24 cellular contexts compared by ENCODE assay signal in genomic region chr1:76066390-76066789, GRCh38. TPM values are rescaled to one million over a fixed set of nuclear protein-coding genes. Genes with fewer than 3 reads are reported as not detected.
A peak's percentile ranks its signal among the peaks of the same experiment; 100 is the strongest.
DNase-seq lines count a peak whose midpoint lies in the region; ATAC-seq, FAIRE-seq and TF ChIP-seq lines count a peak whose summit lies in the region.
"Had no signal": no experiment of that assay in that cellular context is flagged by ENCODE, and none has a peak within 500 bp of the region (broad histone marks: within the 10 kb centered on the region; RNA-seq: fewer than 3 reads in every experiment).

No MANE protein-coding gene starts in this region.

- no peaks in the 10 kb centered on the region for H3K79me2 ChIP-seq in ACC112 (ENCODE audit: control insufficient read depth, insufficient read depth, low read length, unreplicated experiment)

- no peak overlapping the region for H2AFZ ChIP-seq in ACC112 (ENCODE audit: low read length, unreplicated experiment)

- DNase-seq in HT1080 (ENCODE audit: low read depth) (peak; percentile 41), brain microvascular endothelial cell (peak; percentile 14), iris pigment epithelial cell (ENCODE audit: low read depth) (peak; percentile 43), DMS53 treated with DMSO at 0.1 percent for 48 hours (lab: John Stamatoyannopoulos, UW; ENCODE audit: unreplicated experiment) (no peak), HTR-8/SVneo (ENCODE audit: insufficient read length, low spot score) (no peak)
- DNase-seq in activated effector memory CD4-positive, alpha-beta T cell treated with anti-CD3 and anti-CD28 coated beads, Interleukin-2, amount 50 U/mL, for 16 hours = no peak
- DNase-seq: activated CD4-positive, CD25-positive, alpha-beta regulatory T cell treated with anti-CD3 and anti-CD28 coated beads, Interleukin-2, amount 50 U/mL, for 72 hours; activated effector memory CD4-positive, alpha-beta T cell treated with Interleukin-2 at 50 U/mL for 16 hours; amniotic stem cell; CD4-positive, CD25-positive, alpha-beta regulatory T cell; DMS153; effector memory CD8-positive, alpha-beta T cell; MG63; midbrain; NCI-H1694; NCI-H446 treated with DMSO at 0.1 percent for 48 hours; small intestine; stimulated activated CD4-positive, alpha-beta T cell treated with anti-CD3 and anti-CD28 coated beads, Interleukin-4, amount 100 ng/mL, for 1 hour; stomach; upper lobe of right lung had no signal

- H3K27ac ChIP-seq in ACC112 (ENCODE audit: low read depth, low read length) (peak overlapping the region; percentile 44), brain microvascular endothelial cell (no peak overlapping the region)
- H3K27ac ChIP-seq: prostate gland, stomach, upper lobe of right lung had no signal

- TF ChIP-seq CTCF in brain microvascular endothelial cell (IDR thresholded peaks at IDR 0.05; ENCODE audit: low read depth, low read length, missing control alignments) = no peak

- H3K4me1 ChIP-seq in ACC112 (ENCODE audit: control insufficient read depth, insufficient read depth, low read length, unreplicated experiment) = peaks cover 36% of the 10 kb centered on the region
- H3K4me1 ChIP-seq: prostate gland, upper lobe of right lung had no signal

- no peak for ATAC-seq in GM19452 (IDR thresholded peaks at IDR 0.05; ENCODE audit: unreplicated experiment)
- ATAC-seq: effector memory CD8-positive, alpha-beta T cell; HCT116; upper lobe of right lung had no signal

- in situ Hi-C loops in brain microvascular endothelial cell (cut with HindIII; ENCODE audit: low pct_ligation_motif_present, low sequenced_read_pairs) = no loop called here

- H3K4me3 ChIP-seq in ACC112 (ENCODE audit: low read depth, low read length) (no peak overlapping the region), brain microvascular endothelial cell (ENCODE audit: low read depth, low read length) (no peak overlapping the region)
- H3K4me3 ChIP-seq: MG63, prostate gland, stomach, upper lobe of right lung had no signal

- H3K36me3 ChIP-seq in ACC112 (ENCODE audit: insufficient read depth, low read length) (no peaks in the 10 kb centered on the region), brain microvascular endothelial cell (replicated peaks) (no peaks in the 10 kb centered on the region)
- H3K36me3 ChIP-seq: MG63, prostate gland, stomach, upper lobe of right lung had no signal

- no peak for FAIRE-seq in HTR-8/SVneo (lab: Jason Lieb, UNC)
- FAIRE-seq: small intestine had no signal

- H3K27me3 ChIP-seq in ACC112 (ENCODE audit: insufficient read depth, low read length) (no peaks in the 10 kb centered on the region), brain microvascular endothelial cell (replicated peaks) (no peaks in the 10 kb centered on the region)
- H3K27me3 ChIP-seq: MG63, stomach, upper lobe of right lung had no signal

RNA-seq across cellular contexts. Expression of gene ST6GALNAC3, which starts 8.2 kb away (rescaled TPM):
- total RNA-seq in HT1080 (2014; rRNA removed; shearing (Covaris generic)) = 0.03 and 0.10 TPM in 2 replicates
- polyA plus RNA-seq in HT1080 (2015; cell fraction: cytosol; rRNA removed) = 0.07 and 0.12 TPM in 2 replicates
- polyA plus RNA-seq in HT1080 (2015; cell fraction: nucleus; rRNA removed) = 0.02 and 0.29 TPM in 2 replicates

Comparison
In these comparisons a context has a peak if more than half of its experiments do, and no peak if none do; other contexts are left out.
1. DNase-seq: peak in HT1080 (single experiment), brain microvascular endothelial cell (single experiment) and iris pigment epithelial cell (single experiment); none in DMS53 treated with DMSO at 0.1 percent for 48 hours (single experiment), HTR-8/SVneo (single experiment) and activated effector memory CD4-positive, alpha-beta T cell treated with anti-CD3 and anti-CD28 coated beads, Interleukin-2, amount 50 U/mL, for 16 hours (single experiment).